ENCODE assay signal across 12 cellular contexts in genomic region chr16:4496305-4496704, GRCh38. TPM values are rescaled to one million over a fixed set of nuclear protein-coding genes. Genes with fewer than 3 reads are reported as not detected.
DNase-seq lines count a peak whose midpoint lies in the region; ATAC-seq, FAIRE-seq and TF ChIP-seq lines count a peak whose summit lies in the region.
"Had no signal": no experiment of that assay in that cellular context is flagged by ENCODE, and none has a peak within 500 bp of the region (broad histone marks: within the 10 kb centered on the region; RNA-seq: fewer than 3 reads in every experiment).

No MANE protein-coding gene starts in this region.

- FAIRE-seq in astrocyte (lab: Jason Lieb, UNC) = no peak

- no peaks in the 10 kb centered on the region for H3K9me3 Mint-ChIP-seq in astrocyte (ENCODE audit: unreplicated experiment)
- H3K9me3 Mint-ChIP-seq: CD4-positive, CD25-positive, alpha-beta regulatory T cell had no signal

- 92 to 97% methylated on average over 4 of the region's 4 CpGs for WGBS in lower leg skin, 2 donors

- CTCF ChIA-PET in BJ (lab: Yijun Ruan, JAX) = interaction anchor here (0.7 to 1.3 kb wide), 3 partner anchors 10 to 93 kb away, joined by 3 to 6 read pairs (median 5); partner anchors contain the start of gene C16orf96
- CTCF ChIA-PET in HEK293 (lab: Yijun Ruan, JAX) = interaction anchor here (0.7 to 1.1 kb wide), 2 partner anchors 10 to 238 kb away, joined by 3 read pairs; partner anchors contain the start of genes ANKS3 and DNAAF8

- H3K36me3 ChIP-seq in BJ (ENCODE audit: control insufficient read depth, insufficient read depth, low read length) (no peaks in the 10 kb centered on the region), HEK293 (ENCODE audit: control insufficient read depth in 2 of 2, insufficient read depth in 1 of 2, low read length in 2 of 2) (peaks cover 0 to 3% of the 10 kb centered on the region in 2 experiments; a peak in 2 of 3 replicates), astrocyte (ENCODE audit: insufficient read depth, low read length) (peaks cover 9% of the 10 kb centered on the region)
- H3K36me3 ChIP-seq: SJCRH30 had no signal

- H3K4me1 ChIP-seq in HEK293 (ENCODE audit: control insufficient read depth, insufficient read depth, low read length) (0 out of 2 replicates have a peak, but pooled peaks cover 3% of the 10 kb centered on the region), astrocyte (ENCODE audit: insufficient read depth, low read length) (peaks cover 39% of the 10 kb centered on the region)
- H3K4me1 ChIP-seq: SJCRH30 had no signal

- H4K20me1 ChIP-seq in astrocyte (ENCODE audit: insufficient read depth, low read length) = peaks cover 34% of the 10 kb centered on the region

- TF ChIP-seq CTCF in BJ (IDR thresholded peaks at IDR 0.05; ENCODE audit: insufficient read depth, low read depth, low read length) = no peak
- TF ChIP-seq CTCF in HEK293 (tag by site-specific recombination; IDR thresholded peaks at IDR 0.05) = no peak
- TF ChIP-seq CTCF in astrocyte (IDR thresholded peaks at IDR 0.05; ENCODE audit: insufficient read depth, low read depth, low read length) = no peak
- TF ChIP-seq CTCF in lower leg skin (IDR thresholded peaks at IDR 0.05) = no peak

- intact Hi-C loops in left colon (cut with DNase I, micrococcal nuclease) (no loop called here), lower leg skin (cut with DNase I; ENCODE audit: low total_unique reads) (no loop called here)

- H3K4me3 ChIP-seq in BJ (ENCODE audit: low read depth, low read length) (no peak overlapping the region), HEK293 (ENCODE audit: low read depth, low read length) (no peak overlapping the region), astrocyte (ENCODE audit: insufficient read depth, low read depth, low read length) (no peak overlapping the region), lower leg skin (ENCODE audit: low read depth, poor library complexity, severe bottlenecking) (no peak overlapping the region)
- H3K4me3 ChIP-seq: SJCRH30 had no signal

- TF ChIP-seq POLR2A in lower leg skin (IDR thresholded peaks at IDR 0.05) = no peak

- H3K36me3 Mint-ChIP-seq in astrocyte (ENCODE audit: low read depth, unreplicated experiment) = peaks cover 9% of the 10 kb centered on the region

- DNase-seq in BJ (ENCODE audit: low read depth) = peak; percentile 47
- peak; percentile 54 for DNase-seq in astrocyte (ENCODE audit: low read depth)
- no peak for DNase-seq in left colon
- DNase-seq in lower leg skin (ENCODE audit: low spot score in 2 of 2) = no peak
- DNase-seq: CD4-positive, CD25-positive, alpha-beta regulatory T cell; hippocampal formation; NCI-H524 treated with DMSO at 0.1 percent for 48 hours; SJCRH30 had no signal

- no peak overlapping the region for H2AFZ ChIP-seq in astrocyte (ENCODE audit: low read depth, low read length)

- no peak overlapping the region for H3K4me3 Mint-ChIP-seq in astrocyte (ENCODE audit: unreplicated experiment)
- H3K4me3 Mint-ChIP-seq: CD4-positive, CD25-positive, alpha-beta regulatory T cell had no signal

- ATAC-seq in left colon (peak; percentile 37), GM21381 (IDR thresholded peaks at IDR 0.05; ENCODE audit: unreplicated experiment) (no peak), GM18519 (IDR thresholded peaks at IDR 0.05; ENCODE audit: low FRiP score, unreplicated experiment) (no peak), HG02759 (IDR thresholded peaks at IDR 0.05; ENCODE audit: unreplicated experiment) (no peak)

- H3K4me1 Mint-ChIP-seq in astrocyte (ENCODE audit: low read depth, unreplicated experiment) = peaks cover 45% of the 10 kb centered on the region

- H3K27ac ChIP-seq in HEK293 (ENCODE audit: extremely low read depth, low read depth, low read length) (no peak overlapping the region), astrocyte (ENCODE audit: low read depth, low read length) (peak overlapping the region; percentile 73)
- H3K27ac ChIP-seq: SJCRH30 had no signal

- no peak overlapping the region for H3K9ac ChIP-seq in astrocyte (ENCODE audit: low read length)

- H3K27me3 ChIP-seq in BJ (ENCODE audit: control insufficient read depth, insufficient read depth, low read length) (no peaks in the 10 kb centered on the region), astrocyte (ENCODE audit: insufficient read depth, low read length) (no peaks in the 10 kb centered on the region)
- H3K27me3 ChIP-seq: SJCRH30 had no signal

- peak overlapping the region; percentile 85 for H3K27ac Mint-ChIP-seq in astrocyte (ENCODE audit: unreplicated experiment)

- peaks cover 54% of the 10 kb centered on the region for H3K79me2 ChIP-seq in astrocyte (ENCODE audit: insufficient read depth, low read length)

- no peaks in the 10 kb centered on the region for H3K9me3 ChIP-seq in HEK293 (ENCODE audit: control insufficient read depth, insufficient read depth, low read depth, low read length)
- no peaks in the 10 kb centered on the region for H3K9me3 ChIP-seq in astrocyte (ENCODE audit: insufficient read depth, low read depth, low read length)
- H3K9me3 ChIP-seq: SJCRH30 had no signal

- POLR2A ChIA-PET in BJ (lab: Charles Lee) = no interaction called here
- POLR2A ChIA-PET in HEK293 (lab: Yijun Ruan, JAX) = no interaction called here

- no peak overlapping the region for H3K4me2 ChIP-seq in astrocyte (ENCODE audit: low read length)

- H3K27me3 Mint-ChIP-seq in astrocyte (ENCODE audit: low read depth, unreplicated experiment) = no peaks in the 10 kb centered on the region
- H3K27me3 Mint-ChIP-seq: CD4-positive, CD25-positive, alpha-beta regulatory T cell had no signal

TF ChIP-seq in HEK293, 187 proteins besides CTCF, POLR2A, EP300 and RAD21:
- TF ChIP-seq SP7 (tag by site-specific recombination; IDR thresholded peaks at IDR 0.05) (peak; percentile 78), ZNF645 (tag by site-specific recombination; IDR thresholded peaks at IDR 0.05) (no peak), KLF17 (tag by site-specific recombination; IDR thresholded peaks at IDR 0.05) (no peak)
- TF ChIP-seq, protein P1, sequence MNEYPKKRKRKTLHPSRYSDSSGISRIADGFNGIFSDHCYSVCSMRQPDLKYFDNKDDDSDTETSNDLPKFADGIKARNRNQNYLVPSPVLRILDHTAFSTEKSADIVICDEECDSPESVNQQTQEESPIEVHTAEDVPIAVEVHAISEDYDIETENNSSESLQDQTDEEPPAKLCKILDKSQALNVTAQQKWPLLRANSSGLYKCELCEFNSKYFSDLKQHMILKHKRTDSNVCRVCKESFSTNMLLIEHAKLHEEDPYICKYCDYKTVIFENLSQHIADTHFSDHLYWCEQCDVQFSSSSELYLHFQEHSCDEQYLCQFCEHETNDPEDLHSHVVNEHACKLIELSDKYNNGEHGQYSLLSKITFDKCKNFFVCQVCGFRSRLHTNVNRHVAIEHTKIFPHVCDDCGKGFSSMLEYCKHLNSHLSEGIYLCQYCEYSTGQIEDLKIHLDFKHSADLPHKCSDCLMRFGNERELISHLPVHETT (tag by site-specific recombination; IDR thresholded peaks at IDR 0.05) = peak; percentile 48; the same call in 1 of the 2 replicates

RNA-seq across cellular contexts. Expression of gene HMOX2, which starts 20.1 kb away (rescaled TPM):
- polyA plus RNA-seq in BJ (2011; rRNA removed) = 43.5 and 59.5 TPM in 2 replicates
- 22.5 and 31.5 TPM in 2 replicates for polyA minus RNA-seq in BJ (2011; rRNA and poly(A)+ RNA removed)
- total RNA-seq in astrocyte = 53.1 and 64.9 TPM in 2 replicates
- total RNA-seq in left colon = 10 to 100 TPM; 61.2 to 65.2 TPM
- 10 to 100 TPM; 48.8 to 70.6 (median 59.0) TPM for total RNA-seq in lower leg skin

RNA-seq across cellular contexts. Expression of gene NMRAL1, which starts 21.9 kb away (rescaled TPM):
- polyA plus RNA-seq in BJ (2011; rRNA removed) = 47.4 and 78.0 TPM in 2 replicates
- polyA minus RNA-seq in BJ (2011; rRNA and poly(A)+ RNA removed) = 37.5 and 57.0 TPM in 2 replicates
- total RNA-seq in astrocyte (28.5 and 31.2 TPM in 2 replicates), left colon (10 to 100 TPM; 36.9 to 39.6 TPM), lower leg skin (10 to 100 TPM; 51.9 to 72.8 (median 58.2) TPM)

RNA-seq across cellular contexts. Expression of gene CDIP1, which starts 42.3 kb away (rescaled TPM):
- 8.4 and 15.2 TPM in 2 replicates for polyA plus RNA-seq in BJ (2011; rRNA removed)
- 5.6 and 6.9 TPM in 2 replicates for polyA minus RNA-seq in BJ (2011; rRNA and poly(A)+ RNA removed)
- total RNA-seq in astrocyte (56.9 and 64.7 TPM in 2 replicates), left colon (10 to 100 TPM; 17.1 to 26.8 TPM), lower leg skin (10 to 100 TPM in 3 of 4 donors, 1 to 10 TPM in 1; 9.9 to 18.4 (median 15.0) TPM)

RNA-seq across cellular contexts. Expression of gene C16orf96, which starts 59.8 kb away (rescaled TPM):
- not detected in 2 replicates for polyA plus RNA-seq in BJ (2011; rRNA removed)
- not detected in 2 replicates for polyA minus RNA-seq in BJ (2011; rRNA and poly(A)+ RNA removed)
- total RNA-seq in astrocyte (0.20 and 0.38 TPM in 2 replicates), left colon (under 1 TPM in 1 of 2 donors, not detected in 1; 0.11 TPM), lower leg skin (under 1 TPM; 0.08 to 0.49 (median 0.29) TPM)
- total RNA-seq: SJCRH30 had no signal
- polyA plus RNA-seq: CD4-positive, CD25-positive, alpha-beta regulatory T cell had no signal

Comparison
In these comparisons a context has a peak if more than half of its experiments do, and no peak if none do; other contexts are left out.
1. DNase-seq: peak in BJ (single experiment) and astrocyte (single experiment); none in left colon (0 of 2) and lower leg skin (0 of 2).